ENCODE assay signal across 9 cellular contexts in genomic region chr1:226655251-226656163, GRCh38.
A peak's percentile ranks its signal among the peaks of the same experiment; 100 is the strongest.
DNase-seq lines count a peak whose midpoint lies in the region; ATAC-seq, FAIRE-seq and TF ChIP-seq lines count a peak whose summit lies in the region.
"Had no signal": no experiment of that assay in that cellular context is flagged by ENCODE, and none has a peak within 500 bp of the region (broad histone marks: within the 10 kb centered on the region; RNA-seq: fewer than 3 reads in every experiment).

No MANE protein-coding gene starts in this region.

- H3K36me3 ChIP-seq in pancreas = no peaks in the 10 kb centered on the region

- TF ChIP-seq CTCF in pancreas (IDR thresholded peaks at IDR 0.05) = no peak

- WGBS in pancreas, 2 donors = 79 to 85% methylated on average over 12 of the region's 12 CpGs

- H3K4me1 ChIP-seq in pancreas = peaks cover 38 to 52% (median 38%) of the 10 kb centered on the region in 3 donors

- FAIRE-seq in pancreas (lab: Jason Lieb, UNC) = no peak

- DNase-seq in NCI-H510A treated with DMSO at 0.1 percent for 48 hours (lab: John Stamatoyannopoulos, UW) = peak; percentile 27
- no peak for DNase-seq in NCI-H510A (lab: John Stamatoyannopoulos, UW)
- peak; percentile 47 for DNase-seq in M059J (ENCODE audit: low read depth)
- DNase-seq in pancreas = peak in 2 of 6 donors; percentile 38 to 57
- no peak for DNase-seq in NCI-H1694 treated with DMSO at 0.1 percent for 48 hours (lab: John Stamatoyannopoulos, UW)
- DNase-seq: nephron progenitor cell had no signal

- H3K27me3 ChIP-seq in pancreas = no peaks in the 10 kb centered on the region

- H3K9me3 ChIP-seq in pancreas = no peaks in the 10 kb centered on the region

- intact Hi-C loops in pancreas (cut with DNase I) = no loop called here

- H3K4me3 ChIP-seq in pancreas = no peak overlapping the region

- H3K27ac ChIP-seq in angular gyrus (ENCODE audit: low read depth, low read length) (peak overlapping the region; percentile 83), pancreas (peak overlapping the region; percentile 57 to 81 (median 76))

- ATAC-seq in pancreas = no peak
- ATAC-seq in HG03280 (IDR thresholded peaks at IDR 0.05; ENCODE audit: unreplicated experiment) = no peak
- no peak for ATAC-seq in HG03442 (IDR thresholded peaks at IDR 0.05; ENCODE audit: unreplicated experiment)

Comparison
In these comparisons a context has a peak if more than half of its experiments do, and no peak if none do; other contexts are left out.
1. DNase-seq: peak in NCI-H510A treated with DMSO at 0.1 percent for 48 hours (single experiment) and M059J (single experiment); none in NCI-H510A (single experiment) and NCI-H1694 treated with DMSO at 0.1 percent for 48 hours (single experiment).